Comparison of ENCODE assay signal across 8 cellular contexts in genomic region chr13:45333973-45334922, GRCh38. TPM values are rescaled to one million over a fixed set of nuclear protein-coding genes. Genes with fewer than 3 reads are reported as not detected.
DNase-seq lines count a peak whose midpoint lies in the region; ATAC-seq, FAIRE-seq and TF ChIP-seq lines count a peak whose summit lies in the region.

No MANE protein-coding gene starts in this region.

- peak overlapping the region in 2 of 4 donors; percentile 2 to 66 for H3K4me3 Mint-ChIP-seq in IgD-negative memory B cell

- H3K4me1 Mint-ChIP-seq in IgD-negative memory B cell: peaks cover 52 to 67% (median 63%) of the 10 kb centered on the region in 3 donors

- H3K27ac Mint-ChIP-seq in IgD-negative memory B cell: peak overlapping the region; percentile 5 to 82 (median 17)

- no peak for FAIRE-seq in GM12892 (lab: Jason Lieb, UNC)

- TF ChIP-seq CTCF in 22Rv1 (IDR thresholded peaks at IDR 0.05) (no peak), fibroblast of the aortic adventitia (IDR thresholded peaks at IDR 0.05; ENCODE audit: insufficient read depth, low read length) (no peak)

- H3K4me3 ChIP-seq in fibroblast of the aortic adventitia (ENCODE audit: low read depth, low read length): no peak overlapping the region

- peak overlapping the region; percentile 24; the same call in 1 of the 2 replicates for H3K27ac ChIP-seq in 22Rv1

- H3K27me3 Mint-ChIP-seq in IgD-negative memory B cell: no peaks in the 10 kb centered on the region

- ATAC-seq in GM21825 (IDR thresholded peaks at IDR 0.05; ENCODE audit: unreplicated experiment) (no peak), GM18511 (IDR thresholded peaks at IDR 0.05; ENCODE audit: unreplicated experiment) (no peak)

- H3K9me3 Mint-ChIP-seq in IgD-negative memory B cell: no peaks in the 10 kb centered on the region

- no peak for TF ChIP-seq POLR2A in GM12892 (IDR thresholded peaks at IDR 0.05; ENCODE audit: low read depth, low read length)

- peak; percentile 32 to 42 for DNase-seq in activated CD4-positive, alpha-beta T cell treated with anti-CD3 and anti-CD28 coated beads for 4 hours
- DNase-seq in fibroblast of the aortic adventitia (ENCODE audit: low read depth) (peak; percentile 57), putamen (ENCODE audit: low spot score) (no peak), GM12892 (ENCODE audit: insufficient read length) (no peak)

- H3K36me3 Mint-ChIP-seq in IgD-negative memory B cell: peaks cover 1% of the 10 kb centered on the region

RNA-seq across cellular contexts. Expression of gene TPT1, which starts 6.7 kb away (rescaled TPM):
- 2,561 TPM for polyA plus RNA-seq in IgD-negative memory B cell
- total RNA-seq in fibroblast of the aortic adventitia (ENCODE audit: low replicate concordance): 2,623 and 5,269 TPM in 2 replicates
- 7,184 TPM for polyA plus RNA-seq in GM12892 (2012; ENCODE audit: missing spikeins)

Comparison
In these comparisons a context has a peak if more than half of its experiments do, and no peak if none do; other contexts are left out.
1. DNase-seq: peak in activated CD4-positive, alpha-beta T cell treated with anti-CD3 and anti-CD28 coated beads for 4 hours (2 of 2) and fibroblast of the aortic adventitia (single experiment); none in putamen (single experiment) and GM12892 (single experiment).